In genomic region chr7:106774213-106774767, GRCh38 we compare ENCODE assay signal across 1 cellular context.
TF ChIP-seq lines count a peak whose summit lies in the region.

No MANE protein-coding gene starts in this region.

TF ChIP-seq in K562, 482 proteins besides CTCF, POLR2A, EP300 and RAD21 (continued from another document and continues in another):
- TF ChIP-seq ZHX1 (conservative IDR thresholded peaks at IDR 0.05; ENCODE audit: low read length), result no peak
- TF ChIP-seq CHD7 (IDR thresholded peaks at IDR 0.05; ENCODE audit: low read depth, low read length), result no peak
- TF ChIP-seq MAFF (IDR thresholded peaks at IDR 0.05; ENCODE audit: low read length), result no peak
- TF ChIP-seq ZNF449 (CRISPR knock-in tag; IDR thresholded peaks at IDR 0.05), result peak; percentile 86
- no peak for TF ChIP-seq THAP12 (CRISPR knock-in tag; IDR thresholded peaks at IDR 0.05)
- TF ChIP-seq TRIM28 (IDR thresholded peaks at IDR 0.05), result no peak
- peak; percentile 69; the same call in 1 of the 2 replicates for TF ChIP-seq MGA (IDR thresholded peaks at IDR 0.05)
- TF ChIP-seq PTRF (tag; IDR thresholded peaks at IDR 0.05), result no peak
- TF ChIP-seq THRB (CRISPR knock-in tag; conservative IDR thresholded peaks at IDR 0.05), result peak; percentile 93
- TF ChIP-seq ZKSCAN8 (CRISPR knock-in tag; IDR thresholded peaks at IDR 0.05), result peak; percentile 36; the same call in 1 of the 2 replicates
